In the genomic region with DNA sequence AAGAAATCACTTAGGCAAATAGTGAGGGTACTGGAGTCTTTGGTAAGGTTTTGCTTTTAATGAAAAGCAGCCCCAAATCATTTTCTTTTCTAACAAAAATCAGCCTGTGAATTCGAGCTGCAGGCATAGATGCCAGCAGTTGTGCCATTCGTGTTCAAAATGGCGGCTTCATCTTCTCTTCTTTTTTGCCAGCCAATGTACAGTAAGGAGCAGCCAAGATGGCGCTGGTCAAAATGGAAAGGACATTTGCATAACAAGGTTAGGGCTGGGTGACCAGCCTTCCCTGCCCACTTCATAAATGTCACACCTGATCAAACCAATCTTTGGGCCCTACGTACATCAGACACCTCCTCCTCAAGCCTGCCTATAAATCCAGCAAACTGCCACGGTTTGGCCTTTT, we compare ENCODE assay signal across 2 cellular contexts.
A peak's percentile ranks its signal among the peaks of the same experiment; 100 is the strongest.
TF ChIP-seq lines count a peak whose summit lies in the region.

No MANE protein-coding gene starts in this region.

TF ChIP-seq in HepG2, 621 proteins besides CTCF, POLR2A, EP300 and RAD21:
- no peak for TF ChIP-seq CBX2 (IDR thresholded peaks at IDR 0.05; ENCODE audit: low read depth, low read length)
- TF ChIP-seq CBX2 (CRISPR knock-in tag; IDR thresholded peaks at IDR 0.05; ENCODE audit: low read depth): no peak
- TF ChIP-seq HCFC1 (IDR thresholded peaks at IDR 0.05; ENCODE audit: low read depth, low read length): no peak
- TF ChIP-seq REL (CRISPR knock-in tag; conservative IDR thresholded peaks at IDR 0.05): no peak
- no peak for TF ChIP-seq POLR2AphosphoS5 (IDR thresholded peaks at IDR 0.05; ENCODE audit: low read depth, low read length)
- no peak for TF ChIP-seq SRSF4 (IDR thresholded peaks at IDR 0.05; ENCODE audit: low read depth, low read length, poor library complexity, severe bottlenecking)
- no peak for TF ChIP-seq FOXM1 (CRISPR knock-in tag; IDR thresholded peaks at IDR 0.05)
- TF ChIP-seq, protein P1, sequence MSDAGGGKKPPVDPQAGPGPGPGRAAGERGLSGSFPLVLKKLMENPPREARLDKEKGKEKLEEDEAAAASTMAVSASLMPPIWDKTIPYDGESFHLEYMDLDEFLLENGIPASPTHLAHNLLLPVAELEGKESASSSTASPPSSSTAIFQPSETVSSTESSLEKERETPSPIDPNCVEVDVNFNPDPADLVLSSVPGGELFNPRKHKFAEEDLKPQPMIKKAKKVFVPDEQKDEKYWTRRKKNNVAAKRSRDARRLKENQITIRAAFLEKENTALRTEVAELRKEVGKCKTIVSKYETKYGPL (CRISPR knock-in tag; IDR thresholded peaks at IDR 0.05): no peak
- TF ChIP-seq GATAD2A (CRISPR knock-in tag; IDR thresholded peaks at IDR 0.05): no peak
- TF ChIP-seq TBP (CRISPR knock-in tag; IDR thresholded peaks at IDR 0.05): no peak
- TF ChIP-seq ZNF205 (CRISPR knock-in tag; IDR thresholded peaks at IDR 0.05): no peak
- no peak for TF ChIP-seq ZNF543 (CRISPR knock-in tag; IDR thresholded peaks at IDR 0.05)
- no peak for TF ChIP-seq ZNF253 (CRISPR knock-in tag; IDR thresholded peaks at IDR 0.05; ENCODE audit: borderline replicate concordance)
- peak; percentile 62; the same call in 1 of the 2 replicates for TF ChIP-seq ZNF644 (CRISPR knock-in tag; IDR thresholded peaks at IDR 0.05; ENCODE audit: low read depth)
- TF ChIP-seq, protein P2, sequence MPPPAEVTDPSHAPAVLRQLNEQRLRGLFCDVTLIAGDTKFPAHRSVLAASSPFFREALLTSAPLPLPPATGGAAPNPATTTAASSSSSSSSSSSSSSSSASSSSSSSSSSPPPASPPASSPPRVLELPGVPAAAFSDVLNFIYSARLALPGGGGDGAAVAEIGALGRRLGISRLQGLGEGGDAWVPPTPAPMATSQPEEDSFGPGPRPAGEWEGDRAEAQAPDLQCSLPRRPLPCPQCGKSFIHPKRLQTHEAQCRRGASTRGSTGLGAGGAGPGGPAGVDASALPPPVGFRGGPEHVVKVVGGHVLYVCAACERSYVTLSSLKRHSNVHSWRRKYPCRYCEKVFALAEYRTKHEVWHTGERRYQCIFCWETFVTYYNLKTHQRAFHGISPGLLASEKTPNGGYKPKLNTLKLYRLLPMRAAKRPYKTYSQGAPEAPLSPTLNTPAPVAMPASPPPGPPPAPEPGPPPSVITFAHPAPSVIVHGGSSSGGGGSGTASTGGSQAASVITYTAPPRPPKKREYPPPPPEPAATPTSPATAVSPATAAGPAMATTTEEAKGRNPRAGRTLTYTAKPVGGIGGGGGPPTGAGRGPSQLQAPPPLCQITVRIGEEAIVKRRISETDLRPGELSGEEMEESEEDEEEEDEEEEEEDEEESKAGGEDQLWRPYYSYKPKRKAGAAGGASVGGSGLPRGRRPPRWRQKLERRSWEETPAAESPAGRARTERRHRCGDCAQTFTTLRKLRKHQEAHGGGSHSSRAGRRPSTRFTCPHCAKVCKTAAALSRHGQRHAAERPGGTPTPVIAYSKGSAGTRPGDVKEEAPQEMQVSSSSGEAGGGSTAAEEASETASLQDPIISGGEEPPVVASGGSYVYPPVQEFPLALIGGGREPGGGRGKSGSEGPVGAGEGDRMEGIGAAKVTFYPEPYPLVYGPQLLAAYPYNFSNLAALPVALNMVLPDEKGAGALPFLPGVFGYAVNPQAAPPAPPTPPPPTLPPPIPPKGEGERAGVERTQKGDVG (CRISPR knock-in tag; IDR thresholded peaks at IDR 0.05; ENCODE audit: borderline replicate concordance): no peak
- peak; percentile 52 for TF ChIP-seq YY1 (IDR thresholded peaks at IDR 0.05; ENCODE audit: insufficient read depth, insufficient replicate concordance, low read depth, low read length)
- no peak for TF ChIP-seq MAFG (CRISPR knock-in tag; IDR thresholded peaks at IDR 0.05)

TF ChIP-seq in K562, 482 proteins besides CTCF, POLR2A, EP300 and RAD21:
- TF ChIP-seq KAT2B (IDR thresholded peaks at IDR 0.05; ENCODE audit: low read depth, low read length) (no peak), TOE1 (IDR thresholded peaks at IDR 0.05; ENCODE audit: borderline replicate concordance) (no peak), TOE1 (CRISPR knock-in tag; IDR thresholded peaks at IDR 0.05; ENCODE audit: borderline replicate concordance, low read depth) (no peak), YY1 (IDR thresholded peaks at IDR 0.05; ENCODE audit: borderline replicate concordance in 1 of 3, control insufficient read depth in 1 of 3, extremely low read depth in 1 of 3, insufficient read depth in 3 of 3, insufficient read length in 1 of 3, insufficient replicate concordance in 2 of 3, low read depth in 1 of 3, low read length in 2 of 3) (peak in 2 of 3 experiments; percentile 34 to 80), NELFE (IDR thresholded peaks at IDR 0.05; ENCODE audit: insufficient read depth, insufficient read length) (no peak), ZNF12 (CRISPR knock-in tag; IDR thresholded peaks at IDR 0.05) (no peak), NFRKB (IDR thresholded peaks at IDR 0.05; ENCODE audit: low read depth) (no peak)
